10 cellular contexts compared by ENCODE assay signal in the genomic region with DNA sequence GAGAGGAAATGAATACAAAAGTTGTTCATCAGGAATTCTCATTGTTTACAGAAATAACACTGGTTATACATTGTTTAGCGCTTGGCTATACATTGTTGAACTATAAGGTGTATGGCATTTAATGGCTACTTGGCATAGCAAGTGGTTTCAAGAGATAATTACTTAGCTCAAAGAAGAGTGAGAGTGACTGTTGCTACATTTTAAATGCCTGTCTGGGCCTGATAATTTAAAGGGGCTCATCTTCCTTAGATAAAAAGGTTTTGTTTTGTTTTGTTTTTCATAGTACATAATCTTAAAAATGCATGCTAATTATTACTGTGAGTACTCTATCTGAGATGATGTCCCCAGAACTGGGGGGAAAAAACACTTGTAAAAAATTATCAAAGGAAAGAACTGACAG. TPM values are rescaled to one million over a fixed set of nuclear protein-coding genes. Genes with fewer than 3 reads are reported as not detected.
DNase-seq lines count a peak whose midpoint lies in the region; ATAC-seq, FAIRE-seq and TF ChIP-seq lines count a peak whose summit lies in the region.
"Had no signal": no experiment of that assay in that cellular context is flagged by ENCODE, and none has a peak within 500 bp of the region (broad histone marks: within the 10 kb centered on the region; RNA-seq: fewer than 3 reads in every experiment).

No MANE protein-coding gene starts in this region.

- TF ChIP-seq CTCF in heart left ventricle (IDR thresholded peaks at IDR 0.05) = no peak
- no peak for TF ChIP-seq CTCF in MCF 10A (IDR thresholded peaks at IDR 0.05; ENCODE audit: unreplicated experiment)
- no peak for TF ChIP-seq CTCF in upper lobe of right lung (IDR thresholded peaks at IDR 0.05)

- POLR2A ChIA-PET in MCF 10A (lab: Yijun Ruan, JAX) = interaction anchor here (0.6 to 5.3 kb wide), 13 partner anchors 10 to 230 kb away, joined by 3 to 32 read pairs (median 6); a partner anchor contains a TSS
- POLR2A ChIA-PET in naive thymus-derived CD8-positive, alpha-beta T cell (lab: Charles Lee) = interaction anchor here (5.0 to 13.1 kb wide), 3 partner anchors 10 to 32 kb away, joined by 71 to 358 read pairs (median 161); a partner anchor contains a TSS

- no peak for FAIRE-seq in GM19239 (lab: Jason Lieb, UNC)

- no peak for TF ChIP-seq POLR2A in heart left ventricle (IDR thresholded peaks at IDR 0.05)

- intact Hi-C loops in heart left ventricle (cut with DNase I) = loop anchor here in 3 of 10 donors (10.0 kb wide), 3 partner anchors 96 to 316 kb away; a partner anchor contains a TSS
- intact Hi-C loops in Right ventricle myocardium superior (cut with DNase I) = loop anchor here (5.0 kb wide), 1 partner anchor 34 kb away; no protein-coding TSS in a partner anchor
- intact Hi-C loops in MCF 10A (cut with micrococcal nuclease) = no loop called here
- intact Hi-C loops in upper lobe of right lung (cut with DNase I) = no loop called here
- intact Hi-C loops in posterior cingulate gyrus (cut with DNase I) = loop anchor here (10.0 kb wide), 1 partner anchor 116 kb away; no protein-coding TSS in a partner anchor

- H3K27ac ChIP-seq in heart left ventricle (peak overlapping the region in 7 of 12 donors; percentile 3 to 96 (median 90)), upper lobe of right lung (peak overlapping the region; percentile 66)

- H3K36me3 Mint-ChIP-seq in MCF 10A (ENCODE audit: insufficient read depth, unreplicated experiment) = no peaks in the 10 kb centered on the region
- H3K36me3 Mint-ChIP-seq in naive thymus-derived CD8-positive, alpha-beta T cell = peaks cover 0 to 16% (median 3%) of the 10 kb centered on the region in 3 donors

- H3K9me3 Mint-ChIP-seq in MCF 10A (ENCODE audit: unreplicated experiment) = no peaks in the 10 kb centered on the region
- H3K9me3 Mint-ChIP-seq in naive thymus-derived CD8-positive, alpha-beta T cell = no peaks in the 10 kb centered on the region

- H3K4me1 ChIP-seq in heart left ventricle (peaks cover 0 to 36% (median 19%) of the 10 kb centered on the region in 12 donors), upper lobe of right lung (peaks cover 21% of the 10 kb centered on the region)

- peak overlapping the region; percentile 96 for H3K27ac Mint-ChIP-seq in MCF 10A (ENCODE audit: low read depth, unreplicated experiment)
- peak overlapping the region; percentile 56 to 99 (median 97) for H3K27ac Mint-ChIP-seq in naive thymus-derived CD8-positive, alpha-beta T cell

- H3K27me3 Mint-ChIP-seq in MCF 10A (ENCODE audit: insufficient read depth, unreplicated experiment) = no peaks in the 10 kb centered on the region
- no peaks in the 10 kb centered on the region for H3K27me3 Mint-ChIP-seq in naive thymus-derived CD8-positive, alpha-beta T cell

- no peak for ATAC-seq in heart left ventricle
- no peak for ATAC-seq in Right ventricle myocardium superior (ENCODE audit: poor library complexity)
- no peak for ATAC-seq in naive thymus-derived CD8-positive, alpha-beta T cell
- ATAC-seq in upper lobe of right lung = no peak
- ATAC-seq in HG03045 (IDR thresholded peaks at IDR 0.05; ENCODE audit: unreplicated experiment) = no peak

- no TSS peak for BruUV-seq in MCF 10A (replicated peaks; lab: Mats Ljungman, UMichigan)

- 95 to 98% (median 96%) methylated on average over 1 of the region's 1 CpG for WGBS in heart left ventricle, 4 donors

- CTCF ChIA-PET in MCF 10A (lab: Yijun Ruan, JAX) = interaction anchor here (0.6 to 4.4 kb wide), 10 partner anchors 10 to 144 kb away, joined by 3 to 50 read pairs (median 4); no protein-coding TSS in a partner anchor

- peak overlapping the region; percentile 94 for H3K4me3 Mint-ChIP-seq in MCF 10A (ENCODE audit: unreplicated experiment)
- peak overlapping the region in 5 of 10 donors; percentile 59 to 96 (median 93) for H3K4me3 Mint-ChIP-seq in naive thymus-derived CD8-positive, alpha-beta T cell

- H3K9me3 ChIP-seq in heart left ventricle (no peaks in the 10 kb centered on the region), upper lobe of right lung (no peaks in the 10 kb centered on the region)

- peaks cover 0 to 10% (median 3%) of the 10 kb centered on the region in 9 donors for H3K36me3 ChIP-seq in heart left ventricle
- H3K36me3 ChIP-seq in upper lobe of right lung = no peaks in the 10 kb centered on the region

- H3K4me3 ChIP-seq in heart left ventricle (no peak overlapping the region), upper lobe of right lung (no peak overlapping the region)

- H3K27me3 ChIP-seq in heart left ventricle (no peaks in the 10 kb centered on the region), upper lobe of right lung (no peaks in the 10 kb centered on the region)

- peaks cover 29% of the 10 kb centered on the region for H3K4me1 Mint-ChIP-seq in MCF 10A (ENCODE audit: insufficient read depth, unreplicated experiment)
- H3K4me1 Mint-ChIP-seq in naive thymus-derived CD8-positive, alpha-beta T cell = peaks cover 33 to 74% (median 60%) of the 10 kb centered on the region in 4 donors

- DNase-seq in heart left ventricle (no peak), Right ventricle myocardium superior (no peak), MCF 10A (ENCODE audit: unreplicated experiment) (no peak), upper lobe of right lung (no peak), GM19239 (ENCODE audit: insufficient read length, low spot score) (no peak), posterior cingulate gyrus (no peak)
- DNase-seq in naive thymus-derived CD8-positive, alpha-beta T cell = no peak
- DNase-seq: caudate nucleus had no signal

RNA-seq across cellular contexts. Expression of a gene that starts 1.5 kb away (rescaled TPM):
- 10 to 100 TPM; 53.8 to 92.3 (median 67.8) TPM for total RNA-seq in heart left ventricle
- 10 to 100 TPM; 56.2 to 64.9 TPM for polyA plus RNA-seq in heart left ventricle
- 51.6 TPM for total RNA-seq in Right ventricle myocardium superior
- 15.0 and 32.2 TPM in 2 replicates for total RNA-seq in MCF 10A (2022)
- 10 to 100 TPM; 54.8 to 62.0 TPM for total RNA-seq in naive thymus-derived CD8-positive, alpha-beta T cell
- polyA plus RNA-seq in naive thymus-derived CD8-positive, alpha-beta T cell = 10 to 100 TPM; 22.4 to 32.6 (median 31.7) TPM
- 51.9 TPM for total RNA-seq in upper lobe of right lung

RNA-seq across cellular contexts. Expression of a gene that starts 30.1 kb away (rescaled TPM):
- total RNA-seq in heart left ventricle (100 to 1,000 TPM in 2 of 9 donors, 10 to 100 TPM in 7; 50.3 to 101 (median 83.5) TPM), Right ventricle myocardium superior (75.8 TPM), MCF 10A (2022) (0.89 and 1.3 TPM in 2 replicates), upper lobe of right lung (40.9 TPM)
- polyA plus RNA-seq in heart left ventricle = 100 to 1,000 TPM in 1 of 2 donors, 10 to 100 TPM in 1; 69.5 to 103 TPM
- total RNA-seq in naive thymus-derived CD8-positive, alpha-beta T cell = 100 to 1,000 TPM; 135 to 141 TPM
- 100 to 1,000 TPM; 115 to 196 (median 146) TPM for polyA plus RNA-seq in naive thymus-derived CD8-positive, alpha-beta T cell

RNA-seq across cellular contexts. Expression of a gene that starts 52.0 kb away (rescaled TPM):
- 1 to 10 TPM in 1 of 9 donors, under 1 TPM in 3, not detected in 5; 0.17 to 1.5 (median 0.35) TPM for total RNA-seq in heart left ventricle
- polyA plus RNA-seq in heart left ventricle = under 1 TPM; 0.33 to 0.46 TPM
- 0.35 TPM for total RNA-seq in Right ventricle myocardium superior
- 0.71 and 0.75 TPM in 2 replicates for total RNA-seq in MCF 10A (2022)
- 1 to 10 TPM; 1.6 to 1.7 TPM for total RNA-seq in naive thymus-derived CD8-positive, alpha-beta T cell
- not detected for polyA plus RNA-seq in naive thymus-derived CD8-positive, alpha-beta T cell
- 1.4 TPM for total RNA-seq in upper lobe of right lung
- total RNA-seq: fibroblast of villous mesenchyme had no signal

Comparison
In these comparisons a context has a peak if more than half of its experiments do, and no peak if none do; other contexts are left out.
1. RNA of a gene that starts 30.1 kb away (total RNA-seq): 135 to 141 TPM in naive thymus-derived CD8-positive, alpha-beta T cell, 50.3 to 101 TPM in heart left ventricle, 75.8 TPM in Right ventricle myocardium superior (single experiment) and 40.9 TPM in upper lobe of right lung (single experiment); 0.89 to 1.3 TPM in MCF 10A; every median in the first group is over 10 times any median in the second.
2. intact Hi-C loops: an anchor here in Right ventricle myocardium superior (5.0 kb wide) and posterior cingulate gyrus (10.0 kb wide); none called in MCF 10A and upper lobe of right lung.